ENCODE assay signal across 8 cellular contexts in the genomic region with DNA sequence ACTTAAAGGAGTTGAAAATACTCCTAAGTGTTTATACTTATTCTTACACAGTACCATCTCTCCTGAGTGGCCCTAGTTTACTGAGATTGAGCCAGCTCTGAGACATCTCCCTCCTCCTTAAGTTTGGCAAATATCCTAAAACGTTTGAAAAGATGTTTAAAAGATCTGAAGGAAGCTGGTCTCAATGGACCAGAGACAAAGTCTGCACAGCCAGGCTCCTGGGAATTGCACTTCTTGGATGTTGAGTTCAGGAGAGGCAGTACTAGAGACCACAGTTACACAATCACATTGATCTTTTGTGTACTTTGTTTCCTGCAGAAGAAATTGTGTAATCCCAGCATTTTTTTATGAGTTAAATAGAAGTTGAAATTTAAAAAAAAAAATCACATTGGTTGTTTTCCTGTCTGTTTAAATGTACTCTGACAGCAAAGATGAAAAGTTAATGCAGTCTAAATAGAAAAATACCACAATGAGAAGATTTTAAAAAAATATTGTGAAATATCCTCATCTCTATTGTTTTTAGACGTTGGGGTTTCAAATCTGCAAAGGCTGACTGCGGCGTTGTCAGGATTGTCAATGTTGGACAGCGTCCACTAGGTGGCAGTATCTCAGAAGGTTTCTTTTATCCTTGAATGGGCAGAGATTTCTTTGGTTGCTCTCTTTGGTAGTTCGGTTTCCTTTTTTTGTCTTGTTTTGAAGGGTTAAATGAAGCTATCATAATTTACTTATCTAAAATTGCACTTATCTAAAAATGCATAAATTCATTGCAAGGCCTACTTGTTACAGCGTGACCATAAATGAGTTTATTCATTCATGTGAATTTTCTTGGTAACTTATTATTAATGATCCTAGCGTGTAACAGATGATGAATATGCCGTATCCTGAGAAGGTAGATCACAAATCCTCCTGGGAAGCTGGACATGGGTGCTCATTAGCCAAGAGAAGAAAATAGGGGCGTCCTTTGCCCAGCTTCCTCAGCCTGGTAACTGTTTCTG. TPM values are rescaled to one million over a fixed set of nuclear protein-coding genes. Genes with fewer than 3 reads are reported as not detected.
DNase-seq lines count a peak whose midpoint lies in the region; ATAC-seq and TF ChIP-seq lines count a peak whose summit lies in the region.

No MANE protein-coding gene starts in this region.

- no peaks in the 10 kb centered on the region for H4K20me1 ChIP-seq in GM23338 (replicated peaks; ENCODE audit: insufficient read depth)

- H3K4me3 Mint-ChIP-seq in CD4-positive, alpha-beta memory T cell, result no peak overlapping the region
- peak overlapping the region; percentile 26; the same call in 1 of the 3 replicates for H3K4me3 Mint-ChIP-seq in GM23338

- no peaks in the 10 kb centered on the region for H3K27me3 ChIP-seq in CD4-positive, alpha-beta memory T cell (ENCODE audit: insufficient read depth, low read length)
- H3K27me3 ChIP-seq in GM23338 (ENCODE audit: insufficient read depth) (no peaks in the 10 kb centered on the region), WERI-Rb-1 (ENCODE audit: insufficient read depth, low read depth, severe bottlenecking) (no peaks in the 10 kb centered on the region), kidney epithelial cell (ENCODE audit: control insufficient read depth, insufficient read depth, low read length) (no peaks in the 10 kb centered on the region)

- H3K27me3 Mint-ChIP-seq in CD4-positive, alpha-beta memory T cell, result peaks cover 0 to 2% of the 10 kb centered on the region in 2 donors
- peaks cover 3% of the 10 kb centered on the region for H3K27me3 Mint-ChIP-seq in GM23338 (ENCODE audit: insufficient read depth, low read depth, poor library complexity)

- no peaks in the 10 kb centered on the region for H3K9me3 ChIP-seq in CD4-positive, alpha-beta memory T cell (ENCODE audit: control insufficient read depth in 1 of 2, low read length in 2 of 2)
- no peaks in the 10 kb centered on the region for H3K9me3 ChIP-seq in WERI-Rb-1 (ENCODE audit: severe bottlenecking)

- no peaks in the 10 kb centered on the region for H3K9me3 Mint-ChIP-seq in CD4-positive, alpha-beta memory T cell
- H3K9me3 Mint-ChIP-seq in GM23338, result no peaks in the 10 kb centered on the region

- no peaks in the 10 kb centered on the region for H3K4me1 ChIP-seq in CD4-positive, alpha-beta memory T cell (ENCODE audit: insufficient read depth, low read length)
- H3K4me1 ChIP-seq in GM23338 (ENCODE audit: insufficient read depth), result peaks cover 53% of the 10 kb centered on the region

- peak; percentile 84 to 96 for TF ChIP-seq CTCF in GM23338 (conservative IDR thresholded peaks at IDR 0.05; ENCODE audit: low read depth in 2 of 2)
- peak; percentile 48 for TF ChIP-seq CTCF in WERI-Rb-1 (IDR thresholded peaks at IDR 0.05; ENCODE audit: low read depth, low read length)
- TF ChIP-seq CTCF in kidney epithelial cell (IDR thresholded peaks at IDR 0.05; ENCODE audit: insufficient read depth, low read length, poor library complexity, severe bottlenecking), result peak; percentile 78

- peak overlapping the region; percentile 19; the same call in 1 of the 2 replicates for H3K4me2 ChIP-seq in GM23338

- ATAC-seq in GM23338 (peak; percentile 36), HG03196 (IDR thresholded peaks at IDR 0.05; ENCODE audit: unreplicated experiment) (no peak)

- H3K9me2 ChIP-seq in GM23338 (ENCODE audit: insufficient read depth), result peaks cover 8% of the 10 kb centered on the region

- peak; percentile 23 to 43 (median 38) for DNase-seq in CD4-positive, alpha-beta memory T cell
- DNase-seq in GM23338 (ENCODE audit: low spot score) (peak; percentile 89), NCI-H2029 treated with DMSO at 0.1 percent for 48 hours (lab: John Stamatoyannopoulos, UW) (peak; percentile 16), WERI-Rb-1 (peak; percentile 18), kidney epithelial cell (ENCODE audit: low read depth) (no peak)
- peak; percentile 26 for DNase-seq in central memory CD4-positive, alpha-beta T cell
- DNase-seq in stimulated activated CD4-positive, alpha-beta T cell treated with anti-CD3 and anti-CD28 coated beads, Interleukin-4, amount 100 ng/mL, for 24 hours, result peak; percentile 62

- peaks cover 0 to 2% (median under 1%) of the 10 kb centered on the region in 4 donors for H3K4me1 Mint-ChIP-seq in CD4-positive, alpha-beta memory T cell
- H3K4me1 Mint-ChIP-seq in GM23338, result peaks cover 63% of the 10 kb centered on the region

- CTCF ChIA-PET in CD4-positive, alpha-beta memory T cell (lab: Charles Lee; ENCODE audit: partially characterized antibody), result interaction anchor here (0.9 to 5.5 kb wide), 17 partner anchors 9 to 1278 kb away, joined by 3 to 27 read pairs (median 5); no protein-coding TSS in a partner anchor

- H2AFZ ChIP-seq in GM23338, result no peak overlapping the region

- H3K4me3 ChIP-seq in CD4-positive, alpha-beta memory T cell (ENCODE audit: low read length in 2 of 2), result no peak overlapping the region
- H3K4me3 ChIP-seq in GM23338, result no peak overlapping the region
- H3K4me3 ChIP-seq in WERI-Rb-1 (ENCODE audit: low read depth, low read length), result no peak overlapping the region
- H3K4me3 ChIP-seq in kidney epithelial cell (ENCODE audit: low read depth, low read length), result no peak overlapping the region

- intact Hi-C loops in CD4-positive, alpha-beta memory T cell (cut with micrococcal nuclease), result loop anchor here (1.0 kb wide), 3 partner anchors 241 to 1279 kb away; no protein-coding TSS in a partner anchor

- no peaks in the 10 kb centered on the region for H3K36me3 ChIP-seq in CD4-positive, alpha-beta memory T cell (ENCODE audit: insufficient read depth, low read length)
- H3K36me3 ChIP-seq in GM23338 (ENCODE audit: insufficient read depth) (no peaks in the 10 kb centered on the region), WERI-Rb-1 (no peaks in the 10 kb centered on the region), kidney epithelial cell (ENCODE audit: control insufficient read depth, insufficient read depth, low read length) (no peaks in the 10 kb centered on the region)

- H3F3A ChIP-seq in GM23338 (replicated peaks; ENCODE audit: low read depth), result peaks cover 13% of the 10 kb centered on the region; the same call in 1 of the 2 replicates

- no peaks in the 10 kb centered on the region for H3K36me3 Mint-ChIP-seq in CD4-positive, alpha-beta memory T cell
- H3K36me3 Mint-ChIP-seq in GM23338 (ENCODE audit: low read depth), result peaks cover 36% of the 10 kb centered on the region

- POLR2A ChIA-PET in CD4-positive, alpha-beta memory T cell (lab: Charles Lee; ENCODE audit: partially characterized antibody), result no interaction called here

- H3K27ac ChIP-seq in CD4-positive, alpha-beta memory T cell (ENCODE audit: low read depth, low read length), result no peak overlapping the region
- H3K27ac ChIP-seq in GM23338 (ENCODE audit: low read depth) (peak overlapping the region; percentile 82), WERI-Rb-1 (no peak overlapping the region)

- H3K79me2 ChIP-seq in GM23338 (replicated peaks; ENCODE audit: insufficient read depth), result peaks cover 42% of the 10 kb centered on the region

- H3K27ac Mint-ChIP-seq in CD4-positive, alpha-beta memory T cell, result peak overlapping the region in 1 of 7 donors; percentile 39
- H3K27ac Mint-ChIP-seq in GM23338, result peak overlapping the region; percentile 90

TF ChIP-seq in GM23338, 12 proteins besides CTCF, POLR2A, EP300 and RAD21 (continues in another document):
- no peak for TF ChIP-seq JUNB (IDR thresholded peaks at IDR 0.05; ENCODE audit: unreplicated experiment)
- no peak for TF ChIP-seq REST (IDR thresholded peaks at IDR 0.05; ENCODE audit: unreplicated experiment)
- no peak for TF ChIP-seq POLR2AphosphoS5 (IDR thresholded peaks at IDR 0.05; ENCODE audit: low read depth)
- TF ChIP-seq EZH2phosphoT487 (IDR thresholded peaks at IDR 0.05; ENCODE audit: unreplicated experiment), result no peak
- no peak for TF ChIP-seq NANOG (IDR thresholded peaks at IDR 0.05; ENCODE audit: borderline replicate concordance)
- TF ChIP-seq ETS1 (IDR thresholded peaks at IDR 0.05), result no peak
- no peak for TF ChIP-seq STAT1 (IDR thresholded peaks at IDR 0.05; ENCODE audit: unreplicated experiment)
- no peak for TF ChIP-seq CREB1 (CRISPR knock-in tag; IDR thresholded peaks at IDR 0.05; ENCODE audit: low read depth)

RNA-seq across cellular contexts. Expression of gene TNFSF11, which starts 20.9 kb away (rescaled TPM):
- under 1 TPM; 0.33 to 0.38 TPM for total RNA-seq in CD4-positive, alpha-beta memory T cell
- polyA plus RNA-seq in CD4-positive, alpha-beta memory T cell, result under 1 TPM; 0.18 to 0.33 TPM
- total RNA-seq in GM23338 (2014; rRNA removed; shearing (Covaris generic)), result 9.9 and 16.8 TPM in 2 replicates
- polyA plus RNA-seq in GM23338 (2016; fragmentation: Nextera tagmentation; extraction: Ambion mirVana), result 9.2 and 9.9 TPM in 2 replicates
- 0.14 and 0.46 TPM in 2 replicates for total RNA-seq in kidney epithelial cell
